ENCODE assay signal across 10 cellular contexts in the genomic region with DNA sequence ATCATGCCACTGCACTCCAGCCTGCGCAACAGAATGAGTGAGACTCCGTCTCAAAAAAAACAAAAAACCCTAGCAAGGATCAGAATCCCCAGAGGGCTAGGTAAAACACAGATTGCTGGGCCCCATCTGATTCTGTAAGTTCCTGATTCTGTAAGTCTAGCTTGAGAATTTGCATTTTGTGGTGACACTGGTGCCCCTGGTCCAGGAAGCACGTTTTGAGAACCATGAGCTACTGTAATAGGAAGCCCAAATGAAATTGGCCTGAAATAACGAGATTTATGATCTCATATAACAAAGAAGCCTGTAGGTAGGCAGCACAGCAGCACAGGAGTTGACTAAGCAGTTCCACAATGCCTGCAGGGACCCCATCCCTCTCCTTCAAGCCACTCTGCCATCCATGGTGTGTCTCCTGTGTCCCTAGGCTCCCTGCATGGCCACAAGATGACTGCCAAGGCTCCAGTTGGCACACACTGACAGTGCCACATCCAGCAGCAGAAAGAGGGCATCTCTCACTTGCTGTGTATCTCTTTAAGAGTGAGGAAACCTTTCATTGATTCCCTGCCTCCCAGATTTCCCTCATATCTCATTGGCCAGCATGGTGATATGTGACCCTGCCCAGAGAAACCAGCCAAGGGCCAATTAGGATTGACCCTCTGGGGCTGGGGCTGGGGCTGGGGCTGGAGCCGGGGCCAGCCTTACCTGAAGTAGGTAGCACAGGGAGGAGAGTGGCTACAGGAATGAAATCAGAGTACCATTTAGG. TPM values are rescaled to one million over a fixed set of nuclear protein-coding genes. Genes with fewer than 3 reads are reported as not detected.
DNase-seq lines count a peak whose midpoint lies in the region; ATAC-seq and TF ChIP-seq lines count a peak whose summit lies in the region.
"Had no signal": no experiment of that assay in that cellular context is flagged by ENCODE, and none has a peak within 500 bp of the region (broad histone marks: within the 10 kb centered on the region; RNA-seq: fewer than 3 reads in every experiment).

No MANE protein-coding gene starts in this region.

- peaks cover 43% of the 10 kb centered on the region for H3K4me1 Mint-ChIP-seq in activated naive CD8-positive, alpha-beta T cell treated with anti-CD3 and anti-CD28 coated beads, Interleukin-2, amount 50 U/mL, for 24 hours
- no peaks in the 10 kb centered on the region for H3K4me1 Mint-ChIP-seq in activated CD4-positive, alpha-beta memory T cell treated with anti-CD3 and anti-CD28 coated beads for 36 hours (ENCODE audit: low read depth)

- H3K4me1 ChIP-seq in DOHH2 (ENCODE audit: control insufficient read depth, low read length): peaks cover 99% of the 10 kb centered on the region

- H3K9me2 ChIP-seq in DOHH2 (replicated peaks; ENCODE audit: control insufficient read depth, low read length): no peaks in the 10 kb centered on the region

- H3K4me3 Mint-ChIP-seq in activated naive CD8-positive, alpha-beta T cell treated with anti-CD3 and anti-CD28 coated beads, Interleukin-2, amount 50 U/mL, for 24 hours: no peak overlapping the region
- no peak overlapping the region for H3K4me3 Mint-ChIP-seq in activated CD4-positive, alpha-beta memory T cell treated with anti-CD3 and anti-CD28 coated beads for 36 hours

- CTCF ChIA-PET in activated CD4-positive, alpha-beta memory T cell treated with anti-CD3 and anti-CD28 coated beads for 36 hours (lab: Charles Lee): no interaction called here

- H3K27ac ChIP-seq in DOHH2 (ENCODE audit: low read depth, low read length): peak overlapping the region; percentile 96

- H3K9me3 Mint-ChIP-seq in activated naive CD8-positive, alpha-beta T cell treated with anti-CD3 and anti-CD28 coated beads, Interleukin-2, amount 50 U/mL, for 24 hours: no peaks in the 10 kb centered on the region
- H3K9me3 Mint-ChIP-seq in activated CD4-positive, alpha-beta memory T cell treated with anti-CD3 and anti-CD28 coated beads for 36 hours: peaks cover under 1% of the 10 kb centered on the region

- TF ChIP-seq CTCF in DOHH2 (IDR thresholded peaks at IDR 0.05; ENCODE audit: low read depth, low read length, poor library complexity, severe bottlenecking) (no peak), GM20000 (IDR thresholded peaks at IDR 0.05; ENCODE audit: extremely low read depth, missing control alignments) (no peak)

- no peaks in the 10 kb centered on the region for H3K9me3 ChIP-seq in DOHH2 (ENCODE audit: control insufficient read depth, insufficient read depth, low read length)

- no peak overlapping the region for H3K27ac Mint-ChIP-seq in activated naive CD8-positive, alpha-beta T cell treated with anti-CD3 and anti-CD28 coated beads, Interleukin-2, amount 50 U/mL, for 24 hours
- H3K27ac Mint-ChIP-seq in activated CD4-positive, alpha-beta memory T cell treated with anti-CD3 and anti-CD28 coated beads for 36 hours: no peak overlapping the region

- no peaks in the 10 kb centered on the region for H3K27me3 ChIP-seq in DOHH2 (ENCODE audit: control insufficient read depth, low read length)

- peak overlapping the region; percentile 67 for H3K4me3 ChIP-seq in DOHH2 (ENCODE audit: low read length)

- H3F3A ChIP-seq in DOHH2 (ENCODE audit: control insufficient read depth, insufficient read depth): peaks cover 40% of the 10 kb centered on the region

- H3K4me2 ChIP-seq in DOHH2 (ENCODE audit: low read length): peak overlapping the region; percentile 72

- POLR2A ChIA-PET in activated CD4-positive, alpha-beta memory T cell treated with anti-CD3 and anti-CD28 coated beads for 36 hours (lab: Charles Lee): no interaction called here

- H3K36me3 ChIP-seq in DOHH2 (ENCODE audit: control insufficient read depth, low read length): peaks cover 33% of the 10 kb centered on the region

- no peaks in the 10 kb centered on the region for H3K27me3 Mint-ChIP-seq in activated naive CD8-positive, alpha-beta T cell treated with anti-CD3 and anti-CD28 coated beads, Interleukin-2, amount 50 U/mL, for 24 hours
- no peaks in the 10 kb centered on the region for H3K27me3 Mint-ChIP-seq in activated CD4-positive, alpha-beta memory T cell treated with anti-CD3 and anti-CD28 coated beads for 36 hours

- ATAC-seq in HG03460 (IDR thresholded peaks at IDR 0.05; ENCODE audit: unreplicated experiment): peak; percentile 51
- peak; percentile 36 for ATAC-seq in activated naive CD8-positive, alpha-beta T cell treated with anti-CD3 and anti-CD28 coated beads, Interleukin-2, amount 50 U/mL, for 24 hours

- H4K20me1 ChIP-seq in DOHH2 (ENCODE audit: control insufficient read depth, insufficient read depth, low read depth, low read length): no peaks in the 10 kb centered on the region

- H3K79me2 ChIP-seq in DOHH2 (ENCODE audit: control insufficient read depth, low read length): peaks cover 88% of the 10 kb centered on the region

- intact Hi-C loops in activated CD4-positive, alpha-beta memory T cell treated with anti-CD3 and anti-CD28 coated beads for 36 hours (cut with micrococcal nuclease): no loop called here

- DNase-seq in GM20000 (ENCODE audit: low spot score) (peak; percentile 57), NCI-H1417 treated with DMSO at 0.1 percent for 48 hours (lab: John Stamatoyannopoulos, UW) (no peak), inferior parietal cortex (ENCODE audit: extremely low spot score) (no peak), cerebellar nuclear complex (lab: John Stamatoyannopoulos, UW) (no peak)
- no peak for DNase-seq in activated naive CD8-positive, alpha-beta T cell treated with anti-CD3 and anti-CD28 coated beads, Interleukin-2, amount 50 U/mL, for 24 hours
- no peak for DNase-seq in activated CD4-positive, alpha-beta memory T cell treated with anti-CD3 and anti-CD28 coated beads for 36 hours
- DNase-seq: activated T-cell treated with anti-CD3 and anti-CD28 coated beads, Interleukin-2, amount 50 U/mL, for 48 hours; NCI-H2029 treated with DMSO at 0.1 percent for 48 hours had no signal

- peaks cover 6% of the 10 kb centered on the region for H3K36me3 Mint-ChIP-seq in activated naive CD8-positive, alpha-beta T cell treated with anti-CD3 and anti-CD28 coated beads, Interleukin-2, amount 50 U/mL, for 24 hours (ENCODE audit: low read depth)
- H3K36me3 Mint-ChIP-seq in activated CD4-positive, alpha-beta memory T cell treated with anti-CD3 and anti-CD28 coated beads for 36 hours: peaks cover 11% of the 10 kb centered on the region

RNA-seq across cellular contexts. Expression of gene SIPA1L3, which starts 21.7 kb away (rescaled TPM):
- total RNA-seq in activated CD4-positive, alpha-beta memory T cell treated with anti-CD3 and anti-CD28 coated beads for 36 hours: 10 to 100 TPM; 10.3 to 12.1 TPM

RNA-seq across cellular contexts. Expression of gene WDR87, which starts 22.3 kb away (rescaled TPM):
- total RNA-seq in activated CD4-positive, alpha-beta memory T cell treated with anti-CD3 and anti-CD28 coated beads for 36 hours: not detected
